Comparison of ENCODE assay signal across 16 cellular contexts in genomic region chrX:71989768-71990167, GRCh38.
DNase-seq lines count a peak whose midpoint lies in the region; ATAC-seq and TF ChIP-seq lines count a peak whose summit lies in the region.
"Had no signal": no experiment of that assay in that cellular context is flagged by ENCODE, and none has a peak within 500 bp of the region (broad histone marks: within the 10 kb centered on the region; RNA-seq: fewer than 3 reads in every experiment).

No MANE protein-coding gene starts in this region.

- intact Hi-C loops in left ventricle myocardium superior (cut with micrococcal nuclease), result no loop called here

- peaks cover 0 to 21% (median 0%) of the 10 kb centered on the region in 4 donors for H3K4me1 ChIP-seq in tibial nerve
- H3K4me1 ChIP-seq: Peyer's patch had no signal

- DNase-seq in GOT3 (lab: John Stamatoyannopoulos, UW) (peak; percentile 13), astrocyte of the hippocampus (ENCODE audit: low read depth, low spot score) (peak; percentile 18), left ventricle myocardium superior (peak; percentile 38), tibial nerve (ENCODE audit: low spot score in 2 of 2) (peak; percentile 27 to 29), NCI-H2107 (lab: John Stamatoyannopoulos, UW) (no peak), NK-92 (lab: John Stamatoyannopoulos, UW; ENCODE audit: unreplicated experiment) (no peak)
- DNase-seq: activated CD4-positive, alpha-beta T cell treated with anti-CD3 and anti-CD28 coated beads, Interleukin-2, amount 10 ng/mL, durations not matched to agents 7 days and 5 days; activated T-cell treated with anti-CD3 and anti-CD28 coated beads, Interleukin-2, amount 50 U/mL, for 4 hours; glutamatergic neuron; left colon; NCI-H1105; NCI-H446 treated with DMSO at 0.1 percent for 48 hours; nephron progenitor cell; Peyer's patch; stimulated activated naive CD8-positive, alpha-beta T cell treated with anti-CD3 and anti-CD28 coated beads, Interleukin-15, amount 100 ng/mL, for 72 hours had no signal

- WGBS in tibial nerve, 2 donors, result 14 to 34% methylated on average over 5 to 8 of the region's 8 CpGs

- ATAC-seq in left ventricle myocardium superior (peak; percentile 29), GM19395 (IDR thresholded peaks at IDR 0.05; ENCODE audit: unreplicated experiment) (no peak)
- ATAC-seq: activated T-cell treated with anti-CD3 and anti-CD28 coated beads, Interleukin-2, amount 50 U/mL, for 4 hours; left colon; stimulated activated naive CD8-positive, alpha-beta T cell treated with anti-CD3 and anti-CD28 coated beads, Interleukin-15, amount 100 ng/mL, for 72 hours had no signal

- H3K9me3 ChIP-seq in tibial nerve, result no peaks in the 10 kb centered on the region
- H3K9me3 ChIP-seq: Peyer's patch had no signal

- peak in 1 of 2 donors; percentile 5 for TF ChIP-seq EP300 in tibial nerve (IDR thresholded peaks at IDR 0.05)

- no peak overlapping the region for H3K4me3 ChIP-seq in tibial nerve
- H3K4me3 ChIP-seq: Peyer's patch had no signal

- peaks cover 0 to 10% of the 10 kb centered on the region in 2 donors for H3K27me3 ChIP-seq in tibial nerve
- H3K27me3 ChIP-seq: Peyer's patch had no signal

- no peak for TF ChIP-seq CTCF in tibial nerve (IDR thresholded peaks at IDR 0.05)

- peak overlapping the region in 1 of 4 donors; percentile 36 for H3K27ac ChIP-seq in tibial nerve
- H3K27ac ChIP-seq: Peyer's patch had no signal

- no peaks in the 10 kb centered on the region for H3K36me3 ChIP-seq in tibial nerve
- H3K36me3 ChIP-seq: Peyer's patch had no signal

- TF ChIP-seq POLR2A in tibial nerve (IDR thresholded peaks at IDR 0.05), result no peak

Comparison
In these comparisons a context has a peak if more than half of its experiments do, and no peak if none do; other contexts are left out.
1. DNase-seq: peak in GOT3 (single experiment), astrocyte of the hippocampus (single experiment), left ventricle myocardium superior (single experiment) and tibial nerve (2 of 2); none in NCI-H2107 (single experiment) and NK-92 (single experiment).